ENCODE assay signal across 8 cellular contexts in genomic region chr17:36705651-36706436, GRCh38.
A peak's percentile ranks its signal among the peaks of the same experiment; 100 is the strongest.
DNase-seq lines count a peak whose midpoint lies in the region; ATAC-seq and TF ChIP-seq lines count a peak whose summit lies in the region.

No MANE protein-coding gene starts in this region.

- no peaks in the 10 kb centered on the region for H3K36me3 ChIP-seq in MM.1S (replicated peaks; ENCODE audit: insufficient read depth, low read length)
- no peaks in the 10 kb centered on the region for H3K36me3 ChIP-seq in RWPE2 (ENCODE audit: low read depth)

- H3K9me3 ChIP-seq in MM.1S (replicated peaks; ENCODE audit: insufficient read depth, low read length) (no peaks in the 10 kb centered on the region), RWPE2 (ENCODE audit: severe bottlenecking) (no peaks in the 10 kb centered on the region)

- H3F3A ChIP-seq in MM.1S (ENCODE audit: insufficient read depth, low read length): no peaks in the 10 kb centered on the region

- H3K79me2 ChIP-seq in MM.1S (ENCODE audit: low read length): no peaks in the 10 kb centered on the region

- no peaks in the 10 kb centered on the region for H4K20me1 ChIP-seq in MM.1S (ENCODE audit: insufficient read depth, low read length)

- in situ Hi-C loops in G401 (cut with HindIII; ENCODE audit: low sequenced_read_pairs): no loop called here

- no peak overlapping the region for H2AFZ ChIP-seq in MM.1S (ENCODE audit: low read length)

- H3K4me1 ChIP-seq in MM.1S (ENCODE audit: low read length): no peaks in the 10 kb centered on the region
- H3K4me1 ChIP-seq in RWPE2 (ENCODE audit: insufficient read depth, poor library complexity, severe bottlenecking): no peaks in the 10 kb centered on the region

- H3K27me3 ChIP-seq in MM.1S (replicated peaks; ENCODE audit: insufficient read depth, low read length): peaks cover 22% of the 10 kb centered on the region
- peaks cover 30% of the 10 kb centered on the region for H3K27me3 ChIP-seq in RWPE2 (ENCODE audit: insufficient read depth, poor library complexity, severe bottlenecking)

- H3K4me3 ChIP-seq in MM.1S (ENCODE audit: low read length) (no peak overlapping the region), RWPE2 (ENCODE audit: severe bottlenecking) (no peak overlapping the region)

- H3K27ac ChIP-seq in MM.1S (ENCODE audit: low read length) (no peak overlapping the region), RWPE2 (ENCODE audit: poor library complexity, severe bottlenecking) (no peak overlapping the region)

- ATAC-seq in RWPE2 (ENCODE audit: low read depth): peak; percentile 85
- ATAC-seq in GM21367 (IDR thresholded peaks at IDR 0.05; ENCODE audit: unreplicated experiment): no peak
- no peak for ATAC-seq in HG02610 (IDR thresholded peaks at IDR 0.05; ENCODE audit: unreplicated experiment)

- peak; percentile 70 for TF ChIP-seq CTCF in MM.1S (IDR thresholded peaks at IDR 0.05; ENCODE audit: low read length)
- TF ChIP-seq CTCF in RWPE2 (IDR thresholded peaks at IDR 0.05; ENCODE audit: poor library complexity, severe bottlenecking): peak; percentile 78

- no peaks in the 10 kb centered on the region for H3K9me2 ChIP-seq in MM.1S (replicated peaks; ENCODE audit: insufficient read depth, low read length)

- peak overlapping the region; percentile 18 for H3K4me2 ChIP-seq in MM.1S (ENCODE audit: low read depth, low read length)

- DNase-seq in G401 (ENCODE audit: low spot score) (peak; percentile 86), MM.1S (peak; percentile 50), RWPE2 (ENCODE audit: low spot score) (no peak), iPS-NIHi7 (ENCODE audit: extremely low spot score) (peak; percentile 78)
- peak; percentile 57 for DNase-seq in activated naive CD4-positive, alpha-beta T cell treated with anti-CD3 and anti-CD28 coated beads, Interleukin-2, amount 50 U/mL, for 16 hours
- peak; percentile 17 to 29 for DNase-seq in stimulated activated CD8-positive, alpha-beta memory T cell treated with anti-CD3 and anti-CD28 coated beads, Interleukin-15, amount 100 ng/mL, for 48 hours (ENCODE audit: low read depth in 2 of 2)

- no peak overlapping the region for H3K9ac ChIP-seq in MM.1S (ENCODE audit: low read length)
